In genomic region chr1:27648602-27649305, GRCh38 we compare ENCODE assay signal across 1 cellular context.
TF ChIP-seq lines count a peak whose summit lies in the region.

No MANE protein-coding gene starts in this region.

TF ChIP-seq in HEK293, 187 proteins besides CTCF, POLR2A, EP300 and RAD21 (continued from another document):
- TF ChIP-seq ZNF624 (tag by site-specific recombination; IDR thresholded peaks at IDR 0.05): no peak
- no peak for TF ChIP-seq ZNF266 (tag by site-specific recombination; IDR thresholded peaks at IDR 0.05; ENCODE audit: low read depth)
- TF ChIP-seq ZBTB17 (tag by site-specific recombination; IDR thresholded peaks at IDR 0.05): 0 out of 2 replicates have a peak, but pooled peaks have one; percentile 25
- TF ChIP-seq PRDM4 (tag by site-specific recombination; IDR thresholded peaks at IDR 0.05): no peak
- TF ChIP-seq PRDM6 (tag by site-specific recombination; IDR thresholded peaks at IDR 0.05): no peak
- TF ChIP-seq ZNF571 (tag by site-specific recombination; IDR thresholded peaks at IDR 0.05): no peak
- no peak for TF ChIP-seq ZNF311 (tag by site-specific recombination; IDR thresholded peaks at IDR 0.05; ENCODE audit: borderline replicate concordance)
- no peak for TF ChIP-seq ZNF23 (tag by site-specific recombination; IDR thresholded peaks at IDR 0.05; ENCODE audit: borderline replicate concordance)
- TF ChIP-seq SALL2 (tag by site-specific recombination; IDR thresholded peaks at IDR 0.05; ENCODE audit: borderline replicate concordance): no peak
- TF ChIP-seq, protein P1, sequence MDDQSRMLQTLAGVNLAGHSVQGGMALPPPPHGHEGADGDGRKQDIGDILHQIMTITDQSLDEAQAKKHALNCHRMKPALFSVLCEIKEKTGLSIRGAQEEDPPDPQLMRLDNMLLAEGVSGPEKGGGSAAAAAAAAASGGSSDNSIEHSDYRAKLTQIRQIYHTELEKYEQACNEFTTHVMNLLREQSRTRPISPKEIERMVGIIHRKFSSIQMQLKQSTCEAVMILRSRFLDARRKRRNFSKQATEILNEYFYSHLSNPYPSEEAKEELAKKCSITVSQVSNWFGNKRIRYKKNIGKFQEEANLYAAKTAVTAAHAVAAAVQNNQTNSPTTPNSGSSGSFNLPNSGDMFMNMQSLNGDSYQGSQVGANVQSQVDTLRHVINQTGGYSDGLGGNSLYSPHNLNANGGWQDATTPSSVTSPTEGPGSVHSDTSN (CRISPR knock-in tag; IDR thresholded peaks at IDR 0.05): no peak
- TF ChIP-seq ZNF704 (tag by site-specific recombination; IDR thresholded peaks at IDR 0.05): no peak
- TF ChIP-seq, protein P2, sequence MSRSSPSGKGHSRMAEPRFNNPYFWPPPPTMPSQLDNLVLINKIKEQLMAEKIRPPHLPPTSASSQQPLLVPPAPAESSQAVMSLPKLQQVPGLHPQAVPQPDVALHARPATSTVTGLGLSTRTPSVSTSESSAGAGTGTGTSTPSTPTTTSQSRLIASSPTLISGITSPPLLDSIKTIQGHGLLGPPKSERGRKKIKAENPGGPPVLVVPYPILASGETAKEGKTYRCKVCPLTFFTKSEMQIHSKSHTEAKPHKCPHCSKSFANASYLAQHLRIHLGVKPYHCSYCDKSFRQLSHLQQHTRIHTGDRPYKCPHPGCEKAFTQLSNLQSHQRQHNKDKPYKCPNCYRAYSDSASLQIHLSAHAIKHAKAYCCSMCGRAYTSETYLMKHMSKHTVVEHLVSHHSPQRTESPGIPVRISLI (tag by site-specific recombination; IDR thresholded peaks at IDR 0.05): no peak
